Comparison of ENCODE assay signal across 8 cellular contexts in genomic region chr1:226702318-226702956, GRCh38.
DNase-seq lines count a peak whose midpoint lies in the region; ATAC-seq and TF ChIP-seq lines count a peak whose summit lies in the region.

No MANE protein-coding gene starts in this region.

- H3K79me2 ChIP-seq in DND-41 (ENCODE audit: insufficient read depth, low read length) = peaks cover 63% of the 10 kb centered on the region

- peak overlapping the region; percentile 99 for H2AFZ ChIP-seq in DND-41 (ENCODE audit: low read depth, low read length)

- H3K4me2 ChIP-seq in DND-41 (ENCODE audit: insufficient read depth, low read length) = peak overlapping the region; percentile 74

- H3K27ac ChIP-seq in DND-41 (ENCODE audit: low read length) (peak overlapping the region; percentile 99), coronary artery (peak overlapping the region; percentile 94 to 99), muscle layer of duodenum (ENCODE audit: low read length) (peak overlapping the region; percentile 94)

- H3K27me3 ChIP-seq in DND-41 (ENCODE audit: insufficient read depth, low read length, poor library complexity) (no peaks in the 10 kb centered on the region), muscle layer of duodenum (ENCODE audit: low read depth, low read length) (no peaks in the 10 kb centered on the region)

- ATAC-seq in DND-41 (ENCODE audit: insufficient read depth, low read depth) (no peak), GM19035 (IDR thresholded peaks at IDR 0.05; ENCODE audit: unreplicated experiment) (no peak), GM18870 (IDR thresholded peaks at IDR 0.05; ENCODE audit: unreplicated experiment) (no peak)

- no peaks in the 10 kb centered on the region for H4K20me1 ChIP-seq in DND-41 (ENCODE audit: insufficient read depth, low read length)

- no peaks in the 10 kb centered on the region for H3K9me3 ChIP-seq in DND-41 (ENCODE audit: insufficient read depth, low read length, severe bottlenecking)
- H3K9me3 ChIP-seq in muscle layer of duodenum (ENCODE audit: control insufficient read depth in 1 of 2, low read length in 2 of 2) = no peaks in the 10 kb centered on the region

- peaks cover 21% of the 10 kb centered on the region for H3K4me1 ChIP-seq in DND-41 (ENCODE audit: insufficient read depth, low read length)
- peaks cover 18 to 54% of the 10 kb centered on the region in 2 donors for H3K4me1 ChIP-seq in muscle layer of duodenum (ENCODE audit: control insufficient read depth in 1 of 2, insufficient read depth in 2 of 2, low read length in 2 of 2)

- H3K9ac ChIP-seq in DND-41 (ENCODE audit: low read depth, low read length) = peak overlapping the region; percentile 97

- H3K36me3 ChIP-seq in DND-41 (ENCODE audit: insufficient read depth, low read length) (peaks cover 30% of the 10 kb centered on the region), muscle layer of duodenum (ENCODE audit: control insufficient read depth in 1 of 2, insufficient read depth in 2 of 2, low read length in 2 of 2) (no peaks in the 10 kb centered on the region)

- DNase-seq in DND-41 (no peak), NCI-H2196 (lab: John Stamatoyannopoulos, UW; ENCODE audit: unreplicated experiment) (peak; percentile 74), coronary artery (ENCODE audit: low spot score) (no peak), Kasumi-1 (lab: John Stamatoyannopoulos, UW) (no peak)
- DNase-seq in stimulated activated CD4-positive, alpha-beta T cell treated with anti-CD3 and anti-CD28 coated beads, Interleukin-4, amount 100 ng/mL, for 1 hour = no peak

- TF ChIP-seq CTCF in DND-41 (IDR thresholded peaks at IDR 0.05; ENCODE audit: borderline replicate concordance, extremely low read depth, low read length, poor library complexity, severe bottlenecking) = no peak
- TF ChIP-seq CTCF in coronary artery (IDR thresholded peaks at IDR 0.05) = no peak

- H3K4me3 ChIP-seq in DND-41 (ENCODE audit: low read depth in 1 of 2, low read length in 2 of 2) = peak overlapping the region; percentile 86 to 93
- peak overlapping the region; percentile 89 for H3K4me3 ChIP-seq in coronary artery
- H3K4me3 ChIP-seq in muscle layer of duodenum (ENCODE audit: low read depth in 1 of 2, low read length in 2 of 2) = peak overlapping the region; percentile 66 to 71
